Comparison of ENCODE assay signal across 8 cellular contexts in genomic region chr11:108654994-108655631, GRCh38. TPM values are rescaled to one million over a fixed set of nuclear protein-coding genes. Genes with fewer than 3 reads are reported as not detected.
DNase-seq lines count a peak whose midpoint lies in the region; ATAC-seq, FAIRE-seq and TF ChIP-seq lines count a peak whose summit lies in the region.

No MANE protein-coding gene starts in this region.

- no peaks in the 10 kb centered on the region for H3K79me2 ChIP-seq in smooth muscle cell (ENCODE audit: low read depth)

- DNase-seq in AG08396 (ENCODE audit: low spot score) (peak; percentile 56), NCI-H187 treated with DMSO at 0.1 percent for 48 hours (lab: John Stamatoyannopoulos, UW) (peak; percentile 3), foreskin melanocyte (peak; percentile 36), smooth muscle cell (lab: John Stamatoyannopoulos, UW; ENCODE audit: unreplicated experiment) (no peak), HK-2 (ENCODE audit: unreplicated experiment) (no peak)

- no peaks in the 10 kb centered on the region for H3K9me3 ChIP-seq in smooth muscle cell (replicated peaks; ENCODE audit: low read depth)

- H3K4me2 ChIP-seq in smooth muscle cell, result no peak overlapping the region

- H3K27ac ChIP-seq in VCaP (no peak overlapping the region), smooth muscle cell (ENCODE audit: low read depth) (no peak overlapping the region)

- no peaks in the 10 kb centered on the region for H3K4me1 ChIP-seq in smooth muscle cell (ENCODE audit: low read depth)

- FAIRE-seq in G401.6 (lab: Jason Lieb, UNC), result peak; percentile 91

- H2AFZ ChIP-seq in smooth muscle cell (ENCODE audit: low read depth), result no peak overlapping the region

- H3K36me3 ChIP-seq in smooth muscle cell (ENCODE audit: low read depth), result no peaks in the 10 kb centered on the region

- H4K20me1 ChIP-seq in smooth muscle cell (ENCODE audit: low read depth), result no peaks in the 10 kb centered on the region

- peak; percentile 96 for TF ChIP-seq CTCF in VCaP (conservative IDR thresholded peaks at IDR 0.05)
- TF ChIP-seq CTCF in smooth muscle cell (IDR thresholded peaks at IDR 0.05; ENCODE audit: borderline replicate concordance, insufficient read depth, poor library complexity, severe bottlenecking), result peak; percentile 65

- no peak for ATAC-seq in HG02970 (IDR thresholded peaks at IDR 0.05; ENCODE audit: low FRiP score, unreplicated experiment)

- no peaks in the 10 kb centered on the region for H3K27me3 ChIP-seq in smooth muscle cell (ENCODE audit: low read depth)

- no peak overlapping the region for H3K9ac ChIP-seq in smooth muscle cell (ENCODE audit: low read depth)

- no peak overlapping the region for H3K4me3 ChIP-seq in smooth muscle cell

- H3F3A ChIP-seq in smooth muscle cell (ENCODE audit: low read depth), result no peaks in the 10 kb centered on the region

- 57% methylated on average over 5 of the region's 5 CpGs for WGBS in smooth muscle cell (ENCODE audit: low lambda C conversion rate)

RNA-seq across cellular contexts. Expression of gene DDX10, which starts 9.8 kb away (rescaled TPM):
- 15.7 and 20.5 TPM in 2 replicates for total RNA-seq in smooth muscle cell
- 7.3 and 10.7 TPM in 2 replicates for polyA plus RNA-seq in smooth muscle cell

Comparison
In these comparisons a context has a peak if more than half of its experiments do, and no peak if none do; other contexts are left out.
1. DNase-seq: peak in AG08396 (single experiment), NCI-H187 treated with DMSO at 0.1 percent for 48 hours (single experiment) and foreskin melanocyte (single experiment); none in smooth muscle cell (single experiment) and HK-2 (single experiment).